In genomic region chr17:80546267-80546666, GRCh38 we compare ENCODE assay signal across 10 cellular contexts. TPM values are rescaled to one million over a fixed set of nuclear protein-coding genes. Genes with fewer than 3 reads are reported as not detected.
DNase-seq lines count a peak whose midpoint lies in the region; ATAC-seq and TF ChIP-seq lines count a peak whose summit lies in the region.
"Had no signal": no experiment of that assay in that cellular context is flagged by ENCODE, and none has a peak within 500 bp of the region (broad histone marks: within the 10 kb centered on the region; RNA-seq: fewer than 3 reads in every experiment).

No MANE protein-coding gene starts in this region.

- no peak for TF ChIP-seq CTCF in mammary epithelial cell (conservative IDR thresholded peaks at IDR 0.05 in 1 of 2, IDR thresholded peaks at IDR 0.05 in 1 of 2; ENCODE audit: extremely low read depth in 1 of 2, insufficient read depth in 1 of 2, low read depth in 1 of 2, low read length in 2 of 2)
- no peak for TF ChIP-seq CTCF in neural crest cell (conservative IDR thresholded peaks at IDR 0.05)

- in situ Hi-C loops in GM23248 (cut with MboI) (no loop called here), mammary epithelial cell (cut with MboI; ENCODE audit: low sequenced_read_pairs in 2 of 2) (no loop called here)

- dilution Hi-C loops in mammary epithelial cell (cut with HindIII; ENCODE audit: low sequenced_read_pairs) = no loop called here

- H3K9ac ChIP-seq in GM23248 (peak overlapping the region; percentile 96), mammary epithelial cell (ENCODE audit: insufficient read depth, low read length) (no peak overlapping the region)

- H3K9me3 Mint-ChIP-seq in neural crest cell = no peaks in the 10 kb centered on the region

- peaks cover 10% of the 10 kb centered on the region for H3K27me3 Mint-ChIP-seq in neural crest cell (ENCODE audit: low read depth)

- ATAC-seq in GM18861 (IDR thresholded peaks at IDR 0.05; ENCODE audit: unreplicated experiment) (no peak), GM19324 (IDR thresholded peaks at IDR 0.05; ENCODE audit: low FRiP score, unreplicated experiment) (no peak)

- peaks cover 25% of the 10 kb centered on the region for H3K4me1 Mint-ChIP-seq in neural crest cell

- peak overlapping the region; percentile 5 for H3K27ac Mint-ChIP-seq in neural crest cell (ENCODE audit: unreplicated experiment)

- no peaks in the 10 kb centered on the region for H3K9me2 ChIP-seq in GM23248 (ENCODE audit: insufficient read depth)

- H4K20me1 ChIP-seq in GM23248 (ENCODE audit: insufficient read depth) (no peaks in the 10 kb centered on the region), mammary epithelial cell (ENCODE audit: insufficient read depth, low read length) (no peaks in the 10 kb centered on the region)

- WGBS in GM23248 (ENCODE audit: low coverage in 1 of 2, low lambda C conversion rate in 2 of 2, missing lambda C conversion rate in 2 of 2), 2 experiments = 88 to 93% methylated on average over 5 of the region's 5 CpGs
- WGBS in mammary epithelial cell (ENCODE audit: low coverage, missing lambda C conversion rate) = 93% methylated on average over 5 of the region's 5 CpGs

- H3F3A ChIP-seq in GM23248 (ENCODE audit: insufficient read depth) = no peaks in the 10 kb centered on the region

- peak overlapping the region; percentile 97 for H3K4me3 Mint-ChIP-seq in neural crest cell

- no TSS peak for BruUV-seq in mammary epithelial cell (replicated peaks; lab: Mats Ljungman, UMichigan)

- H2AFZ ChIP-seq in GM23248 = no peak overlapping the region
- H2AFZ ChIP-seq in mammary epithelial cell (ENCODE audit: low read depth, low read length) = no peak overlapping the region

- peak overlapping the region; percentile 99 for H3K4me2 ChIP-seq in GM23248 (ENCODE audit: unreplicated experiment)
- H3K4me2 ChIP-seq in mammary epithelial cell (ENCODE audit: insufficient read depth, low read depth, low read length) = peak overlapping the region; percentile 97

- CTCF ChIA-PET in mammary epithelial cell (lab: Charles Lee; ENCODE audit: low non-redundant PET) = no interaction called here

- intact Hi-C loops in mammary epithelial cell (cut with micrococcal nuclease) = no loop called here

- peak overlapping the region; percentile 91 for H3K4me3 ChIP-seq in GM23248
- peak overlapping the region in 2 of 3 experiments; percentile 73 to 94 for H3K4me3 ChIP-seq in mammary epithelial cell (replicated peaks in 1 of 3; ENCODE audit: insufficient read depth in 1 of 3, low read depth in 2 of 3, low read length in 3 of 3)

- no peaks in the 10 kb centered on the region for H3K36me3 Mint-ChIP-seq in neural crest cell (ENCODE audit: low read depth)

- peak; percentile 11 for DNase-seq in GM23248
- DNase-seq in MV-4-11 (lab: John Stamatoyannopoulos, UW) = peak; percentile 31
- no peak for DNase-seq in mammary epithelial cell
- DNase-seq in neural crest cell (ENCODE audit: low read depth, low spot score) = no peak
- no peak for DNase-seq in stimulated activated CD4-positive, alpha-beta T cell treated with anti-CD3 and anti-CD28 coated beads, Interleukin-2, amount 100 ng/mL, for 48 hours
- DNase-seq in GM19240 (ENCODE audit: insufficient read length, low spot score) = no peak
- DNase-seq: activated CD8-positive, alpha-beta memory T cell treated with anti-CD3 and anti-CD28 coated beads, Interleukin-2, amount 50 U/mL, for 48 hours; NCI-H510A had no signal

- peaks cover 67% of the 10 kb centered on the region for H3K79me2 ChIP-seq in GM23248 (ENCODE audit: insufficient read depth)
- H3K79me2 ChIP-seq in mammary epithelial cell (ENCODE audit: insufficient read depth, low read length) = peaks cover 67% of the 10 kb centered on the region

- H3K4me1 ChIP-seq in GM23248 (ENCODE audit: insufficient read depth) (peaks cover 23% of the 10 kb centered on the region), mammary epithelial cell (ENCODE audit: insufficient read depth, low read length) (peaks cover 20% of the 10 kb centered on the region)

- H3K27me3 ChIP-seq in GM23248 (replicated peaks; ENCODE audit: insufficient read depth) (no peaks in the 10 kb centered on the region), mammary epithelial cell (ENCODE audit: insufficient read depth, low read length) (no peaks in the 10 kb centered on the region)

- H3K27ac ChIP-seq in GM23248 = no peak overlapping the region
- H3K27ac ChIP-seq in mammary epithelial cell (ENCODE audit: insufficient read depth, low read depth, low read length) = peak overlapping the region; percentile 86

- no peaks in the 10 kb centered on the region for H3K9me3 ChIP-seq in GM23248 (ENCODE audit: low read depth)
- no peaks in the 10 kb centered on the region for H3K9me3 ChIP-seq in mammary epithelial cell (replicated peaks; ENCODE audit: insufficient read depth, low read length)

- H3K36me3 ChIP-seq in GM23248 (ENCODE audit: low read depth) = no peaks in the 10 kb centered on the region
- H3K36me3 ChIP-seq in mammary epithelial cell (ENCODE audit: insufficient read depth, low read length) = no peaks in the 10 kb centered on the region

RNA-seq across cellular contexts. Expression of gene RPTOR, which starts 1.6 kb away (rescaled TPM):
- total RNA-seq in GM23248 (2014; rRNA removed; shearing (Covaris generic)) = 16.1 and 19.0 TPM in 2 replicates
- polyA plus RNA-seq in GM23248 (2016; fragmentation: Nextera tagmentation; extraction: Ambion mirVana) (6.6 and 7.0 TPM in 2 replicates), mammary epithelial cell (11.6 TPM)
- total RNA-seq in mammary epithelial cell (10 to 100 TPM; 35.8 to 36.7 TPM), neural crest cell (34.0 and 41.1 TPM in 2 replicates)
- 84.2 TPM for polyA minus RNA-seq in mammary epithelial cell

Comparison
In these comparisons a context has a peak if more than half of its experiments do, and no peak if none do; other contexts are left out.
1. DNase-seq: peak in GM23248 (single experiment) and MV-4-11 (single experiment); none in mammary epithelial cell (single experiment), neural crest cell (single experiment), stimulated activated CD4-positive, alpha-beta T cell treated with anti-CD3 and anti-CD28 coated beads, Interleukin-2, amount 100 ng/mL, for 48 hours (0 of 2) and GM19240 (single experiment).